Comparison of ENCODE assay signal across 8 cellular contexts in genomic region chrX:53422091-53422914, GRCh38. TPM values are rescaled to one million over a fixed set of nuclear protein-coding genes. Genes with fewer than 3 reads are reported as not detected.
DNase-seq lines count a peak whose midpoint lies in the region; ATAC-seq and TF ChIP-seq lines count a peak whose summit lies in the region.

RIBC1 (plus strand) TSS chrX:53422873; CDS start chrX:53426277, 3,404 bp downstream.
SMC1A (minus strand) TSS chrX:53422654; CDS start chrX:53422600, 54 bp downstream.

- peak within 1 kb of the TSS; percentile 88 to 97 (median 95) for H3K27ac ChIP-seq in BLaER1 treated with 17β-estradiol and CSF1 and Interleukin-3, amounts not matched to agents 10 nM and 100 nM
- peak within 1 kb of the TSS; percentile 92 for H3K27ac ChIP-seq in colonic mucosa

- H3K4me1 Mint-ChIP-seq in activated CD4-positive, alpha-beta T cell treated with anti-CD3 and anti-CD28 coated beads, Interleukin-2, amount 10 ng/mL, durations not matched to agents 24 days and 14 days, result peaks cover 24% of the 10 kb centered on the region

- H3K27me3 Mint-ChIP-seq in activated CD4-positive, alpha-beta T cell treated with anti-CD3 and anti-CD28 coated beads, Interleukin-2, amount 10 ng/mL, durations not matched to agents 24 days and 14 days, result no peaks in the 10 kb centered on the region

- no peaks in the 10 kb centered on the region for H3K9me3 Mint-ChIP-seq in activated CD4-positive, alpha-beta T cell treated with anti-CD3 and anti-CD28 coated beads, Interleukin-2, amount 10 ng/mL, durations not matched to agents 24 days and 14 days

- H3K4me3 ChIP-seq in BLaER1 treated with 17β-estradiol and CSF1 and Interleukin-3, amounts not matched to agents 10 nM and 100 nM, result peak within 1 kb of the TSS; percentile 55 to 78 (median 70)
- peak within 1 kb of the TSS; percentile 89 for H3K4me3 ChIP-seq in colonic mucosa

- peaks cover 17 to 89% (median 69%) of the 10 kb centered on the region in 11 experiments for H3K27me3 ChIP-seq in BLaER1 treated with 17β-estradiol and CSF1 and Interleukin-3, amounts not matched to agents 10 nM and 100 nM
- H3K27me3 ChIP-seq in colonic mucosa, result no peaks in the 10 kb centered on the region

- intact Hi-C loops in activated CD4-positive, alpha-beta T cell treated with anti-CD3 and anti-CD28 coated beads, Interleukin-2, amount 10 ng/mL, durations not matched to agents 24 days and 14 days (cut with micrococcal nuclease), result loop anchor here (1.0 to 5.0 kb wide), 4 partner anchors 12 to 620 kb away; partner anchors contain the start of genes HSD17B10, KDM5C and PHF8
- intact Hi-C loops in colonic mucosa (cut with DNase I), result no loop called here

- H3K4me3 Mint-ChIP-seq in activated CD4-positive, alpha-beta T cell treated with anti-CD3 and anti-CD28 coated beads, Interleukin-2, amount 10 ng/mL, durations not matched to agents 24 days and 14 days, result peak within 1 kb of the TSS; percentile 98

- peaks cover 13 to 49% (median 47%) of the 10 kb centered on the region in 11 experiments; a peak in 21 of 22 replicates for H4K20me1 ChIP-seq in BLaER1 treated with 17β-estradiol and CSF1 and Interleukin-3, amounts not matched to agents 10 nM and 100 nM

- TF ChIP-seq CTCF in colonic mucosa (IDR thresholded peaks at IDR 0.05), result no peak

- H3K27ac Mint-ChIP-seq in activated CD4-positive, alpha-beta T cell treated with anti-CD3 and anti-CD28 coated beads, Interleukin-2, amount 10 ng/mL, durations not matched to agents 24 days and 14 days, result peak within 1 kb of the TSS; percentile 98

- H3K36me3 Mint-ChIP-seq in activated CD4-positive, alpha-beta T cell treated with anti-CD3 and anti-CD28 coated beads, Interleukin-2, amount 10 ng/mL, durations not matched to agents 24 days and 14 days (ENCODE audit: low read depth), result peaks cover 18% of the 10 kb centered on the region

- H3K4me2 ChIP-seq in BLaER1 treated with 17β-estradiol and CSF1 and Interleukin-3, amounts not matched to agents 10 nM and 100 nM, result peak within 1 kb of the TSS; percentile 69 to 86 (median 80)

- H3K9me3 ChIP-seq in BLaER1 treated with 17β-estradiol and CSF1 and Interleukin-3, amounts not matched to agents 10 nM and 100 nM (replicated peaks in 1 of 11), result peaks cover 0 to 8% (median 0%) of the 10 kb centered on the region in 11 experiments; a peak in 5 of 22 replicates
- H3K9me3 ChIP-seq in colonic mucosa, result no peaks in the 10 kb centered on the region

- H3K9ac ChIP-seq in BLaER1 treated with 17β-estradiol and CSF1 and Interleukin-3, amounts not matched to agents 10 nM and 100 nM, result peak within 1 kb of the TSS; percentile 87 to 97 (median 95)
- peak within 1 kb of the TSS; percentile 75 to 84 for H3K9ac ChIP-seq in colonic mucosa (ENCODE audit: low read depth in 2 of 2, low read length in 2 of 2)

- ATAC-seq in GM19328 (IDR thresholded peaks at IDR 0.05; ENCODE audit: unreplicated experiment) (peak; percentile 90), HG03469 (IDR thresholded peaks at IDR 0.05; ENCODE audit: unreplicated experiment) (peak; percentile 87)

- H3K36me3 ChIP-seq in BLaER1 treated with 17β-estradiol and CSF1 and Interleukin-3, amounts not matched to agents 10 nM and 100 nM, result peaks cover 0 to 16% (median 5%) of the 10 kb centered on the region in 11 experiments; a peak in 6 of 22 replicates
- H3K36me3 ChIP-seq in colonic mucosa, result no peaks in the 10 kb centered on the region

- H3K4me1 ChIP-seq in BLaER1 treated with 17β-estradiol and CSF1 and Interleukin-3, amounts not matched to agents 10 nM and 100 nM, result peaks cover 12 to 22% (median 17%) of the 10 kb centered on the region in 10 experiments
- H3K4me1 ChIP-seq in colonic mucosa, result peaks cover 11% of the 10 kb centered on the region

- peak; percentile 93 to 97 for DNase-seq in NCI-H526 (lab: John Stamatoyannopoulos, UW)
- DNase-seq in activated CD4-positive, alpha-beta T cell treated with anti-CD3 and anti-CD28 coated beads, Interleukin-2, amount 10 ng/mL, durations not matched to agents 24 days and 14 days, result peak; percentile 98
- peak; percentile 100 for DNase-seq in colonic mucosa
- peak; percentile 99 for DNase-seq in kidney tubule cell (ENCODE audit: low spot score)
- peak; percentile 77 to 87 for DNase-seq in stimulated activated CD4-positive, alpha-beta T cell treated with anti-CD3 and anti-CD28 coated beads, Interleukin-1b, Interleukin-23, amount 100 ng/mL, for 1 hour (ENCODE audit: low read depth in 2 of 2)

RNA-seq across cellular contexts. Expression of gene RIBC1, which starts in this region (rescaled TPM):
- 0.44 and 0.54 TPM in 2 replicates for total RNA-seq in activated CD4-positive, alpha-beta T cell treated with anti-CD3 and anti-CD28 coated beads, Interleukin-2, amount 10 ng/mL, durations not matched to agents 24 days and 14 days
- total RNA-seq in colonic mucosa, result under 1 TPM; 0.66 to 0.72 TPM

RNA-seq across cellular contexts. Expression of gene SMC1A, which starts in this region (rescaled TPM):
- 141 and 144 TPM in 2 replicates for total RNA-seq in activated CD4-positive, alpha-beta T cell treated with anti-CD3 and anti-CD28 coated beads, Interleukin-2, amount 10 ng/mL, durations not matched to agents 24 days and 14 days
- total RNA-seq in colonic mucosa, result 100 to 1,000 TPM in 1 of 2 donors, 10 to 100 TPM in 1; 68.4 to 124 TPM

Comparison
In these comparisons a context has a peak if more than half of its experiments do, and no peak if none do; other contexts are left out.
1. Peak in every context shown above with its lines: DNase-seq, ATAC-seq, H3K4me3 ChIP-seq and H3K27ac ChIP-seq.